In genomic region chr18:57505231-57505630, GRCh38 we compare ENCODE assay signal across 9 cellular contexts.
"Had no signal": no experiment of that assay in that cellular context is flagged by ENCODE, and none has a peak within 500 bp of the region (broad histone marks: within the 10 kb centered on the region; RNA-seq: fewer than 3 reads in every experiment).

No MANE protein-coding gene starts in this region.

- ATAC-seq: GM23338, HCT116 had no signal

- DNase-seq: GM23248, GOT3, H7, H9, HCEC 1CT, HFFc6 had no signal

- H3K9me3 ChIP-seq: HAP-1 had no signal

- H3K27ac ChIP-seq: GM23248 had no signal

- H3K4me3 ChIP-seq: GM23248, GM23338, HAP-1 had no signal

- H3K4me1 ChIP-seq: HAP-1 had no signal

- H3K9ac ChIP-seq: GM23248 had no signal

- H3K36me3 ChIP-seq: HAP-1 had no signal
